ENCODE assay signal across 11 cellular contexts in genomic region chr22:39234157-39234793, GRCh38. TPM values are rescaled to one million over a fixed set of nuclear protein-coding genes. Genes with fewer than 3 reads are reported as not detected.
DNase-seq lines count a peak whose midpoint lies in the region; ATAC-seq and TF ChIP-seq lines count a peak whose summit lies in the region.
"Had no signal": no experiment of that assay in that cellular context is flagged by ENCODE, and none has a peak within 500 bp of the region (broad histone marks: within the 10 kb centered on the region; RNA-seq: fewer than 3 reads in every experiment).

No MANE protein-coding gene starts in this region.

- peaks cover 95 to 100% (median 100%) of the 10 kb centered on the region in 3 donors for H3K27me3 Mint-ChIP-seq in CD14-positive monocyte (ENCODE audit: low read depth in 3 of 3)
- H3K27me3 Mint-ChIP-seq in T-helper 17 cell, result peaks cover 29% of the 10 kb centered on the region

- H3K4me1 Mint-ChIP-seq in CD14-positive monocyte, result peaks cover 45% of the 10 kb centered on the region
- H3K4me1 Mint-ChIP-seq in T-helper 17 cell, result peaks cover 37% of the 10 kb centered on the region

- no peaks in the 10 kb centered on the region for H3K27me3 ChIP-seq in left ventricle myocardium inferior (ENCODE audit: low read depth)
- H3K27me3 ChIP-seq in trophoblast cell (ENCODE audit: insufficient read depth, low read length), result no peaks in the 10 kb centered on the region
- no peaks in the 10 kb centered on the region for H3K27me3 ChIP-seq in PC-3 (ENCODE audit: low read length)

- peak overlapping the region; percentile 10 for H2AK5ac ChIP-seq in trophoblast cell (ENCODE audit: low read length)

- peak overlapping the region; percentile 90 for H4K91ac ChIP-seq in trophoblast cell (ENCODE audit: low read depth, low read length)

- CTCF ChIA-PET in PC-3 (lab: Charles Lee), result no interaction called here

- H2AFZ ChIP-seq in trophoblast cell (ENCODE audit: insufficient read depth, low read length, poor library complexity) (peak overlapping the region; percentile 12), PC-3 (ENCODE audit: low read length) (no peak overlapping the region)

- H3K36me3 Mint-ChIP-seq in CD14-positive monocyte, result peaks cover 9 to 13% of the 10 kb centered on the region in 2 donors
- H3K36me3 Mint-ChIP-seq in T-helper 17 cell (ENCODE audit: low read depth), result no peaks in the 10 kb centered on the region

- ATAC-seq in PC-3 (no peak), T-helper 17 cell (no peak)
- ATAC-seq: T-cell had no signal

- peaks cover 27% of the 10 kb centered on the region for H3K36me3 ChIP-seq in left ventricle myocardium inferior
- peaks cover 39 to 49% of the 10 kb centered on the region in 2 experiments for H3K36me3 ChIP-seq in trophoblast cell (ENCODE audit: control insufficient read depth in 1 of 2, insufficient read depth in 2 of 2, low read length in 2 of 2)
- H3K36me3 ChIP-seq in PC-3 (ENCODE audit: low read depth, low read length), result peaks cover 3% of the 10 kb centered on the region; the same call in 1 of the 2 replicates

- intact Hi-C loops in CD14-positive monocyte (cut with micrococcal nuclease), result no loop called here
- intact Hi-C loops in left ventricle myocardium inferior (cut with micrococcal nuclease), result loop anchor here (10.0 kb wide), 2 partner anchors 59 to 71 kb away; no protein-coding TSS in a partner anchor
- intact Hi-C loops in PC-3 (cut with micrococcal nuclease), result no loop called here

- peak overlapping the region; percentile 34 for H3K18ac ChIP-seq in trophoblast cell (ENCODE audit: low read length)

- peak overlapping the region; percentile 87 for H2BK12ac ChIP-seq in trophoblast cell (ENCODE audit: low read length)

- peaks cover 0 to 24% (median 9%) of the 10 kb centered on the region in 7 donors for H3K9me3 Mint-ChIP-seq in CD14-positive monocyte
- H3K9me3 Mint-ChIP-seq: T-cell had no signal

- peak overlapping the region; percentile 66 for H3K14ac ChIP-seq in trophoblast cell (ENCODE audit: low read length)

- H3K4me1 ChIP-seq in left ventricle myocardium inferior, result peaks cover 95% of the 10 kb centered on the region
- peaks cover 48 to 49% of the 10 kb centered on the region in 2 experiments for H3K4me1 ChIP-seq in trophoblast cell (ENCODE audit: control insufficient read depth in 1 of 2, insufficient read depth in 2 of 2, low read length in 2 of 2)
- peaks cover 7% of the 10 kb centered on the region; the same call in 1 of the 2 replicates for H3K4me1 ChIP-seq in PC-3 (ENCODE audit: insufficient read depth, low read length)

- H3K23ac ChIP-seq in trophoblast cell (ENCODE audit: low read length), result no peak overlapping the region

- H3K9ac ChIP-seq in trophoblast cell (ENCODE audit: low read length), result no peak overlapping the region
- no peak overlapping the region for H3K9ac ChIP-seq in PC-3 (ENCODE audit: low read length)

- peak overlapping the region; percentile 59 for H4K8ac ChIP-seq in trophoblast cell (ENCODE audit: low read depth, low read length)

- H3K27ac ChIP-seq in left ventricle myocardium inferior (replicated peaks) (peak overlapping the region; percentile 97), trophoblast cell (ENCODE audit: low read depth, low read length) (peak overlapping the region; percentile 57), PC-3 (ENCODE audit: low read length) (no peak overlapping the region)

- peak overlapping the region in 1 of 2 donors; percentile 75 for H3K4me3 Mint-ChIP-seq in CD14-positive monocyte
- no peak overlapping the region for H3K4me3 Mint-ChIP-seq in T-helper 17 cell

- H3K4me2 ChIP-seq in trophoblast cell (ENCODE audit: low read length) (no peak overlapping the region), PC-3 (ENCODE audit: low read length) (no peak overlapping the region)

- peak overlapping the region; percentile 51 for H3K4ac ChIP-seq in trophoblast cell (ENCODE audit: low read depth, low read length)

- H3F3A ChIP-seq in PC-3 (ENCODE audit: low read length, unreplicated experiment), result no peaks in the 10 kb centered on the region

- H3K4me3 ChIP-seq in astrocyte of the spinal cord (ENCODE audit: low read depth, low read length), result no peak overlapping the region
- peak overlapping the region; percentile 82 for H3K4me3 ChIP-seq in left ventricle myocardium inferior
- H3K4me3 ChIP-seq in trophoblast cell (ENCODE audit: low read depth, low read length), result no peak overlapping the region
- no peak overlapping the region for H3K4me3 ChIP-seq in PC-3 (ENCODE audit: low read length)

- peaks cover 34% of the 10 kb centered on the region for H3K79me1 ChIP-seq in trophoblast cell (ENCODE audit: low read length)

- TF ChIP-seq CTCF in CD14-positive monocyte (IDR thresholded peaks at IDR 0.05) (peak; percentile 20), astrocyte of the spinal cord (IDR thresholded peaks at IDR 0.05; ENCODE audit: low read depth, low read length) (no peak), left ventricle myocardium inferior (IDR thresholded peaks at IDR 0.05; ENCODE audit: borderline replicate concordance) (peak; percentile 59), PC-3 (conservative IDR thresholded peaks at IDR 0.05; ENCODE audit: low read depth, low read length) (no peak)

- H2BK120ac ChIP-seq in trophoblast cell (ENCODE audit: insufficient read depth, low read length, poor library complexity), result peak overlapping the region; percentile 78

- in situ Hi-C loops in astrocyte of the spinal cord (cut with HindIII; ENCODE audit: low sequenced_read_pairs), result no loop called here

- H3K9me2 ChIP-seq in PC-3 (replicated peaks; ENCODE audit: low read length), result no peaks in the 10 kb centered on the region

- H3K9me3 ChIP-seq in left ventricle myocardium inferior (replicated peaks) (no peaks in the 10 kb centered on the region), trophoblast cell (ENCODE audit: insufficient read depth, low read depth, low read length) (peaks cover 2% of the 10 kb centered on the region), PC-3 (ENCODE audit: low read length) (no peaks in the 10 kb centered on the region), T-helper 17 cell (ENCODE audit: control insufficient read depth, low read length, poor library complexity, severe bottlenecking) (no peaks in the 10 kb centered on the region)

- peak overlapping the region; percentile 58 for H2BK5ac ChIP-seq in trophoblast cell (ENCODE audit: low read depth, low read length, poor library complexity)

- H3K79me2 ChIP-seq in trophoblast cell (ENCODE audit: control insufficient read depth, insufficient read depth, low read length, poor library complexity) (peaks cover 6% of the 10 kb centered on the region), PC-3 (ENCODE audit: low read length) (peaks cover 43% of the 10 kb centered on the region)

- BruUV-seq in PC-3 (replicated peaks; lab: Mats Ljungman, UMichigan), result no TSS peak

- H4K20me1 ChIP-seq in PC-3 (ENCODE audit: low read length), result peaks cover 9% of the 10 kb centered on the region; the same call in 1 of the 2 replicates

- H4K12ac ChIP-seq in trophoblast cell (ENCODE audit: low read depth, low read length), result peak overlapping the region; percentile 9

- POLR2A ChIA-PET in PC-3 (lab: Charles Lee; ENCODE audit: unreplicated experiment), result no interaction called here

- H3K27ac Mint-ChIP-seq in CD14-positive monocyte (peak overlapping the region in 1 of 7 donors; percentile 60), T-helper 17 cell (no peak overlapping the region)
- H3K27ac Mint-ChIP-seq: T-cell had no signal

- WGBS in trophoblast cell (ENCODE audit: extremely low coverage, insufficient coverage, insufficient read length), result no CpG with 5 or more reads among the region's 15 CpGs

- DNase-seq in CD14-positive monocyte (ENCODE audit: low spot score), result no peak
- peak; percentile 41 for DNase-seq in astrocyte of the spinal cord (ENCODE audit: low read depth, low spot score)
- DNase-seq in left ventricle myocardium inferior, result peak; percentile 74
- peak; percentile 42 to 71 for DNase-seq in trophoblast cell
- DNase-seq in PC-3, result no peak
- no peak for DNase-seq in activated CD4-positive, alpha-beta T cell treated with anti-CD3 and anti-CD28 coated beads, Interleukin-2, amount 50 U/mL, for 1 hour
- no peak for DNase-seq in mesenteric fat pad (ENCODE audit: low spot score)
- no peak for DNase-seq in T-helper 17 cell
- DNase-seq: activated CD8-positive, alpha-beta memory T cell treated with anti-CD3 and anti-CD28 coated beads, Interleukin-2, amount 50 U/mL, for 48 hours; NCI-H2227 treated with DMSO at 0.1 percent for 48 hours; T-cell had no signal

RNA-seq across cellular contexts. Expression of gene PDGFB, which starts 10.5 kb away (rescaled TPM):
- not detected for polyA plus RNA-seq in CD14-positive monocyte
- total RNA-seq in left ventricle myocardium inferior (17.2 TPM), PC-3 (2014; rRNA removed) (29.7 and 33.1 TPM in 2 replicates), mesenteric fat pad (38.0 TPM), T-helper 17 cell (1 to 10 TPM; 2.8 to 4.4 TPM)
- 16.2 and 16.3 TPM in 2 replicates for polyA plus RNA-seq in trophoblast cell (2013)

Comparison
In these comparisons a context has a peak if more than half of its experiments do, and no peak if none do; other contexts are left out.
1. DNase-seq: peak in astrocyte of the spinal cord (single experiment), left ventricle myocardium inferior (single experiment) and trophoblast cell (2 of 2); none in CD14-positive monocyte (single experiment), PC-3 (single experiment), activated CD4-positive, alpha-beta T cell treated with anti-CD3 and anti-CD28 coated beads, Interleukin-2, amount 50 U/mL, for 1 hour (single experiment), mesenteric fat pad (single experiment) and T-helper 17 cell (0 of 3).
2. CTCF ChIP-seq: peak in CD14-positive monocyte (single experiment) and left ventricle myocardium inferior (single experiment); none in astrocyte of the spinal cord (single experiment) and PC-3 (single experiment).